14 cellular contexts compared by ENCODE assay signal in the genomic region with DNA sequence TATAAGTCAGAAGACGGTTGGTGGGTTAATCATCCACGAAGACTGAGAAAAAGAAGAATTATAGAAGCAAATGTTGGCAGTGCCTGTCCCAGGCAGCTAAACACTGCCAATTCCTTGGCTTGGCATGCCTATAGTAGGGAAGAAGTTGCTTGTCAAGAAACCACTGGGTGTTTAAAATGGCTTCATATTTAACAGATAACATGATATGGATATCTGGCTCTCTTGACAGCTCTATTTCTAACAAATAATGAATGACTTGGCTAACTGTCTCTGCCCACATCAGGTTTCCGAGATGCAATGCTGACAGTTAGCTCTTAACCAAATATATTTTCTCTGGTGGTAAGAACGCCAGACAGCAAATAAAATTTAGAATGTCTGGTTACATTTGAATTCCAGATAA.
"Had no signal": no experiment of that assay in that cellular context is flagged by ENCODE, and none has a peak within 500 bp of the region (broad histone marks: within the 10 kb centered on the region; RNA-seq: fewer than 3 reads in every experiment).

No MANE protein-coding gene starts in this region.

- H3K4me1 ChIP-seq: left lung, stomach, testis, upper lobe of right lung had no signal

- H3K36me3 ChIP-seq: cardiac muscle cell, gastroesophageal sphincter, heart left ventricle, left lung, stomach, upper lobe of right lung, WERI-Rb-1 had no signal

- H3K27ac ChIP-seq: cardiac muscle cell, left lung, stomach, testis, upper lobe of right lung, WERI-Rb-1 had no signal

- ATAC-seq: activated T-cell treated with anti-CD3 and anti-CD28 coated beads, Interleukin-2, amount 50 U/mL, for 72 hours; gastroesophageal sphincter; heart left ventricle; left lung; upper lobe of right lung had no signal

- H3K4me3 Mint-ChIP-seq: activated T-cell treated with anti-CD3 and anti-CD28 coated beads, Interleukin-2, amount 50 U/mL, for 72 hours had no signal

- H3K9me3 ChIP-seq: gastroesophageal sphincter, left lung, stomach, testis, upper lobe of right lung had no signal

- H3K4me3 ChIP-seq: cardiac muscle cell, gastroesophageal sphincter, heart left ventricle, left lung, stomach, testis, upper lobe of right lung had no signal

- DNase-seq: activated CD4-positive, alpha-beta T cell treated with anti-CD3 and anti-CD28 coated beads for 1 hour; activated CD4-positive, alpha-beta T cell treated with anti-CD3 and anti-CD28 coated beads, Interleukin-2, amount 50 U/mL, for 4 hours; activated effector memory CD4-positive, alpha-beta T cell treated with anti-CD3 and anti-CD28 coated beads, Interleukin-2, amount 50 U/mL, for 16 hours; activated naive CD4-positive, alpha-beta T cell treated with anti-CD3 and anti-CD28 coated beads, Interleukin-2, amount 50 U/mL, for 16 hours; activated T-cell treated with anti-CD3 and anti-CD28 coated beads, Interleukin-2, amount 50 U/mL, for 72 hours; heart left ventricle; left lung; occipital lobe; stomach; testis; upper lobe of right lung; WERI-Rb-1 had no signal

- H3K27ac Mint-ChIP-seq: activated T-cell treated with anti-CD3 and anti-CD28 coated beads, Interleukin-2, amount 50 U/mL, for 72 hours had no signal

- H3K9me3 Mint-ChIP-seq: activated T-cell treated with anti-CD3 and anti-CD28 coated beads, Interleukin-2, amount 50 U/mL, for 72 hours had no signal

- H3K27me3 ChIP-seq: cardiac muscle cell, gastroesophageal sphincter, heart left ventricle, left lung, stomach, testis, upper lobe of right lung had no signal
